ENCODE assay signal across 1 cellular context in genomic region chr2:219287569-219288265, GRCh38.
TF ChIP-seq lines count a peak whose summit lies in the region.

No MANE protein-coding gene starts in this region.

TF ChIP-seq in K562, 482 proteins besides CTCF, POLR2A, EP300 and RAD21 (continues in another document):
- no peak for TF ChIP-seq BHLHE40 (IDR thresholded peaks at IDR 0.05; ENCODE audit: low read length)
- TF ChIP-seq HES1 (IDR thresholded peaks at IDR 0.05; ENCODE audit: low read depth): no peak
- TF ChIP-seq PKNOX1 (IDR thresholded peaks at IDR 0.05): peak; percentile 33; the same call in 1 of the 2 replicates
- peak; percentile 48; the same call in 1 of the 2 replicates for TF ChIP-seq GATA2 (CRISPR knock-in tag; IDR thresholded peaks at IDR 0.05)
- no peak for TF ChIP-seq ZHX1 (conservative IDR thresholded peaks at IDR 0.05; ENCODE audit: low read length)
- TF ChIP-seq L3MBTL2 (IDR thresholded peaks at IDR 0.05): peak; percentile 14; the same call in 1 of the 2 replicates
- no peak for TF ChIP-seq ZSCAN29 (IDR thresholded peaks at IDR 0.05)
- no peak for TF ChIP-seq ZNF699 (CRISPR knock-in tag; IDR thresholded peaks at IDR 0.05; ENCODE audit: insufficient replicate concordance)
- TF ChIP-seq CGGBP1 (CRISPR knock-in tag; IDR thresholded peaks at IDR 0.05): no peak
- TF ChIP-seq SAFB (IDR thresholded peaks at IDR 0.05; ENCODE audit: borderline replicate concordance, low read depth, low read length): no peak
- TF ChIP-seq HDAC1 (IDR thresholded peaks at IDR 0.05): no peak
- TF ChIP-seq NFXL1 (CRISPR knock-in tag; IDR thresholded peaks at IDR 0.05): no peak
- TF ChIP-seq ZNF75A (CRISPR knock-in tag; IDR thresholded peaks at IDR 0.05): no peak
- 0 out of 4 replicates have a peak, but pooled peaks of 1 of the 2 experiments have one; percentile 33 for TF ChIP-seq ZNF639 (CRISPR knock-in tag; conservative IDR thresholded peaks at IDR 0.05 in 1 of 2, IDR thresholded peaks at IDR 0.05 in 1 of 2)
- no peak for TF ChIP-seq ZC3H11A (IDR thresholded peaks at IDR 0.05; ENCODE audit: low read depth, low read length)
- TF ChIP-seq SMAD4 (CRISPR knock-in tag; conservative IDR thresholded peaks at IDR 0.05): no peak
- TF ChIP-seq THRB (CRISPR knock-in tag; conservative IDR thresholded peaks at IDR 0.05): no peak
- TF ChIP-seq MYC (IDR thresholded peaks at IDR 0.05; ENCODE audit: low read depth, low read length): no peak
- TF ChIP-seq MYC (CRISPR knock-in tag; IDR thresholded peaks at IDR 0.05; ENCODE audit: borderline replicate concordance, low read depth): no peak
- no peak for TF ChIP-seq ZBTB17 (CRISPR knock-in tag; IDR thresholded peaks at IDR 0.05)
- no peak for TF ChIP-seq PURB (CRISPR knock-in tag; IDR thresholded peaks at IDR 0.05; ENCODE audit: low read depth)
- no peak for TF ChIP-seq HDAC2 (IDR thresholded peaks at IDR 0.05)
- TF ChIP-seq YY1 (IDR thresholded peaks at IDR 0.05; ENCODE audit: borderline replicate concordance in 1 of 3, control insufficient read depth in 1 of 3, extremely low read depth in 1 of 3, insufficient read depth in 3 of 3, insufficient read length in 1 of 3, insufficient replicate concordance in 2 of 3, low read depth in 1 of 3, low read length in 2 of 3): peak in 2 of 3 experiments; percentile 12 to 61
- TF ChIP-seq HMGN3 (IDR thresholded peaks at IDR 0.05; ENCODE audit: borderline replicate concordance, extremely low read depth, insufficient read length, low read depth, low read length): no peak
- TF ChIP-seq TSC22D4 (tag; IDR thresholded peaks at IDR 0.05): no peak
- no peak for TF ChIP-seq ZBTB26 (CRISPR knock-in tag; IDR thresholded peaks at IDR 0.05)
- no peak for TF ChIP-seq HNRNPH1 (optimal IDR thresholded peaks at IDR 0.05; ENCODE audit: low read depth, low read length)
- no peak for TF ChIP-seq PATZ1 (CRISPR knock-in tag; IDR thresholded peaks at IDR 0.05; ENCODE audit: borderline replicate concordance)
- TF ChIP-seq MBD1 (CRISPR knock-in tag; IDR thresholded peaks at IDR 0.05): no peak
- TF ChIP-seq ATF1 (CRISPR knock-in tag; IDR thresholded peaks at IDR 0.05): no peak
- TF ChIP-seq ATF1 (tag; IDR thresholded peaks at IDR 0.05): 0 out of 2 replicates have a peak, but pooled peaks have one; percentile 32
- peak; percentile 80 for TF ChIP-seq EGR1 (conservative IDR thresholded peaks at IDR 0.05)
- 0 out of 4 replicates have a peak, but pooled peaks of 1 of the 2 experiments have one; percentile 38 for TF ChIP-seq UBTF (IDR thresholded peaks at IDR 0.05; ENCODE audit: borderline replicate concordance in 1 of 2, low read depth in 2 of 2, low read length in 2 of 2)
- no peak for TF ChIP-seq SLC30A9 (CRISPR knock-in tag; IDR thresholded peaks at IDR 0.05)
- no peak for TF ChIP-seq ZNF354B (CRISPR knock-in tag; IDR thresholded peaks at IDR 0.05)
- TF ChIP-seq ZNF280B (CRISPR knock-in tag; IDR thresholded peaks at IDR 0.05): no peak
- TF ChIP-seq JUND (IDR thresholded peaks at IDR 0.05; ENCODE audit: borderline replicate concordance, low read depth, low read length): no peak
- TF ChIP-seq JUND (tag; IDR thresholded peaks at IDR 0.05; ENCODE audit: borderline replicate concordance, low read depth, low read length): peak; percentile 28; the same call in 1 of the 3 replicates
- peak; percentile 52 for TF ChIP-seq ZFX (CRISPR knock-in tag; IDR thresholded peaks at IDR 0.05)
- no peak for TF ChIP-seq TFAM (CRISPR knock-in tag; conservative IDR thresholded peaks at IDR 0.05)
- TF ChIP-seq MCM2 (IDR thresholded peaks at IDR 0.05; ENCODE audit: low read depth): no peak
- TF ChIP-seq GABPB2 (CRISPR knock-in tag; conservative IDR thresholded peaks at IDR 0.05): no peak
- no peak for TF ChIP-seq ELF1 (tag; IDR thresholded peaks at IDR 0.05)
- peak; percentile 46; the same call in 1 of the 2 replicates for TF ChIP-seq TEAD4 (IDR thresholded peaks at IDR 0.05; ENCODE audit: low read length)
- no peak for TF ChIP-seq TEAD4 (CRISPR knock-in tag; IDR thresholded peaks at IDR 0.05; ENCODE audit: borderline replicate concordance)
- no peak for TF ChIP-seq ARID3A (IDR thresholded peaks at IDR 0.05; ENCODE audit: borderline replicate concordance, low read depth, low read length)
- no peak for TF ChIP-seq NCOA1 (IDR thresholded peaks at IDR 0.05; ENCODE audit: low read depth)
